Comparison of ENCODE assay signal across 19 cellular contexts in genomic region chr5:89282038-89282831, GRCh38.
DNase-seq lines count a peak whose midpoint lies in the region; ATAC-seq and TF ChIP-seq lines count a peak whose summit lies in the region.
"Had no signal": no experiment of that assay in that cellular context is flagged by ENCODE, and none has a peak within 500 bp of the region (broad histone marks: within the 10 kb centered on the region; RNA-seq: fewer than 3 reads in every experiment).

No MANE protein-coding gene starts in this region.

- TF ChIP-seq CTCF in chondrocyte (IDR thresholded peaks at IDR 0.05) = no peak

- peak; percentile 17 for ATAC-seq in HG03442 (IDR thresholded peaks at IDR 0.05; ENCODE audit: unreplicated experiment)
- ATAC-seq in stimulated activated naive B cell treated with anti-CD40 and anti-IgM and Interleukin-4, amounts not matched to agents 10 μg/mL and 1 μg/mL and 100 μg/mL, for 72 hours (replicated peaks) = peak; percentile 54 to 66
- no peak for ATAC-seq in GM21515 (IDR thresholded peaks at IDR 0.05; ENCODE audit: unreplicated experiment)
- ATAC-seq: left lobe of liver had no signal

- DNase-seq in NCI-H146 (lab: John Stamatoyannopoulos, UW) (peak; percentile 5), NCI-H146 treated with DMSO at 0.1 percent for 48 hours (lab: John Stamatoyannopoulos, UW; ENCODE audit: unreplicated experiment) (no peak), chondrocyte (ENCODE audit: low spot score) (no peak)
- no peak for DNase-seq in stimulated activated naive B cell treated with anti-CD40 and anti-IgM and Interleukin-4, amounts not matched to agents 10 μg/mL and 1 μg/mL and 100 μg/mL, for 72 hours
- DNase-seq in activated T-cell treated with anti-CD3 and anti-CD28 coated beads, Interleukin-2, amount 50 U/mL, for 48 hours = no peak
- DNase-seq in activated CD4-positive, alpha-beta T cell treated with anti-CD3 and anti-CD28 coated beads, Interleukin-2, amount 50 U/mL, for 1 hour = no peak
- DNase-seq: activated CD4-positive, alpha-beta T cell treated with anti-CD3 and anti-CD28 coated beads for 48 hours; activated naive CD4-positive, alpha-beta T cell treated with anti-CD3 and anti-CD28 coated beads for 36 hours; dermis blood vessel endothelial cell; NCI-H187 treated with DMSO at 0.1 percent for 48 hours; NCI-H446 treated with DMSO at 0.1 percent for 48 hours; NK-92 treated with Interleukin-12 subunit alpha and Interleukin-12 subunit beta, amount 100 ng/mL, for 24 hours; stimulated activated CD4-positive, alpha-beta T cell treated with anti-CD3 and anti-CD28 coated beads, Interleukin-12 subunit alpha, Interleukin-12 subunit beta, amount 100 ng/mL, for 4 hours; thyroid gland had no signal

- H3K4me3 Mint-ChIP-seq in chondrocyte (ENCODE audit: unreplicated experiment) = no peak overlapping the region
- peak overlapping the region in 1 of 2 donors; percentile 22 for H3K4me3 Mint-ChIP-seq in stimulated activated naive B cell treated with anti-CD40 and anti-IgM and Interleukin-4, amounts not matched to agents 10 μg/mL and 1 μg/mL and 100 μg/mL, for 72 hours
- H3K4me3 Mint-ChIP-seq: activated naive CD4-positive, alpha-beta T cell treated with anti-CD3 and anti-CD28 coated beads for 36 hours; HFFc6; neural crest cell had no signal

- no peaks in the 10 kb centered on the region for H3K9me3 Mint-ChIP-seq in chondrocyte (ENCODE audit: low read depth)
- peaks cover 7 to 10% of the 10 kb centered on the region in 2 donors for H3K9me3 Mint-ChIP-seq in stimulated activated naive B cell treated with anti-CD40 and anti-IgM and Interleukin-4, amounts not matched to agents 10 μg/mL and 1 μg/mL and 100 μg/mL, for 72 hours
- H3K9me3 Mint-ChIP-seq: activated naive CD4-positive, alpha-beta T cell treated with anti-CD3 and anti-CD28 coated beads for 36 hours; HFFc6 had no signal

- H3K27me3 Mint-ChIP-seq in chondrocyte (ENCODE audit: low read depth) = no peaks in the 10 kb centered on the region
- no peaks in the 10 kb centered on the region for H3K27me3 Mint-ChIP-seq in stimulated activated naive B cell treated with anti-CD40 and anti-IgM and Interleukin-4, amounts not matched to agents 10 μg/mL and 1 μg/mL and 100 μg/mL, for 72 hours

- no peaks in the 10 kb centered on the region for H3K36me3 Mint-ChIP-seq in chondrocyte (ENCODE audit: low read depth)
- H3K36me3 Mint-ChIP-seq in stimulated activated naive B cell treated with anti-CD40 and anti-IgM and Interleukin-4, amounts not matched to agents 10 μg/mL and 1 μg/mL and 100 μg/mL, for 72 hours = peaks cover 9 to 17% of the 10 kb centered on the region in 2 donors

- H3K4me1 Mint-ChIP-seq in chondrocyte (ENCODE audit: low read depth) = peaks cover 29% of the 10 kb centered on the region
- H3K4me1 Mint-ChIP-seq in stimulated activated naive B cell treated with anti-CD40 and anti-IgM and Interleukin-4, amounts not matched to agents 10 μg/mL and 1 μg/mL and 100 μg/mL, for 72 hours = peaks cover 50 to 81% of the 10 kb centered on the region in 2 donors

- peak overlapping the region; percentile 60 for H3K27ac Mint-ChIP-seq in chondrocyte (ENCODE audit: unreplicated experiment)
- peak overlapping the region; percentile 79 for H3K27ac Mint-ChIP-seq in stimulated activated naive B cell treated with anti-CD40 and anti-IgM and Interleukin-4, amounts not matched to agents 10 μg/mL and 1 μg/mL and 100 μg/mL, for 72 hours
- H3K27ac Mint-ChIP-seq: activated naive CD4-positive, alpha-beta T cell treated with anti-CD3 and anti-CD28 coated beads for 36 hours; HFFc6 had no signal
